Comparison of ENCODE assay signal across 1 cellular context in genomic region chr7:69775231-69775771, GRCh38.
TF ChIP-seq lines count a peak whose summit lies in the region.

No MANE protein-coding gene starts in this region.

TF ChIP-seq in HEK293, 187 proteins besides CTCF, POLR2A, EP300 and RAD21 (continued from another document):
- no peak for TF ChIP-seq ZNF555 (tag by site-specific recombination; conservative IDR thresholded peaks at IDR 0.05)
- no peak for TF ChIP-seq MZF1 (tag by site-specific recombination; IDR thresholded peaks at IDR 0.05; ENCODE audit: borderline replicate concordance)
- no peak for TF ChIP-seq HIC1 (tag by site-specific recombination; IDR thresholded peaks at IDR 0.05)
- no peak for TF ChIP-seq GFI1B (tag by site-specific recombination; IDR thresholded peaks at IDR 0.05)
- no peak for TF ChIP-seq ZNF610 (tag by site-specific recombination; IDR thresholded peaks at IDR 0.05; ENCODE audit: borderline replicate concordance)
- no peak for TF ChIP-seq ZNF138 (tag by site-specific recombination; IDR thresholded peaks at IDR 0.05; ENCODE audit: borderline replicate concordance)
- TF ChIP-seq ZBTB48 (tag by site-specific recombination; IDR thresholded peaks at IDR 0.05), result peak; percentile 58; the same call in 1 of the 2 replicates
- no peak for TF ChIP-seq BCL11A (tag by site-specific recombination; IDR thresholded peaks at IDR 0.05; ENCODE audit: low read depth)
- TF ChIP-seq ZNF223 (tag by site-specific recombination; IDR thresholded peaks at IDR 0.05), result no peak
- TF ChIP-seq ZNF341 (tag by site-specific recombination; IDR thresholded peaks at IDR 0.05; ENCODE audit: low read depth), result no peak
- TF ChIP-seq ZNF426 (tag by site-specific recombination; IDR thresholded peaks at IDR 0.05), result no peak
- TF ChIP-seq SCRT1 (tag by site-specific recombination; IDR thresholded peaks at IDR 0.05; ENCODE audit: borderline replicate concordance), result no peak
- TF ChIP-seq REPIN1 (tag by site-specific recombination; IDR thresholded peaks at IDR 0.05; ENCODE audit: low read depth), result no peak
- no peak for TF ChIP-seq ZNF513 (tag by site-specific recombination; IDR thresholded peaks at IDR 0.05)
- no peak for TF ChIP-seq ZNF488 (tag by site-specific recombination; IDR thresholded peaks at IDR 0.05)
- TF ChIP-seq ZNF596 (tag by site-specific recombination; IDR thresholded peaks at IDR 0.05), result no peak
- TF ChIP-seq ZNF626 (tag by site-specific recombination; IDR thresholded peaks at IDR 0.05), result no peak
- no peak for TF ChIP-seq ZNF174 (tag by site-specific recombination; IDR thresholded peaks at IDR 0.05)
- no peak for TF ChIP-seq ZNF792 (tag by site-specific recombination; IDR thresholded peaks at IDR 0.05)
- TF ChIP-seq TRIM28 (IDR thresholded peaks at IDR 0.05; ENCODE audit: borderline replicate concordance, low read length), result no peak
- peak; percentile 87 for TF ChIP-seq ZNF600 (tag by site-specific recombination; IDR thresholded peaks at IDR 0.05)
- TF ChIP-seq WT1 (tag by site-specific recombination; IDR thresholded peaks at IDR 0.05), result peak; percentile 27; the same call in 1 of the 2 replicates
- no peak for TF ChIP-seq ZNF248 (tag by site-specific recombination; IDR thresholded peaks at IDR 0.05)
- TF ChIP-seq ZSCAN30 (tag by site-specific recombination; IDR thresholded peaks at IDR 0.05), result no peak
- TF ChIP-seq ZNF366 (tag by site-specific recombination; conservative IDR thresholded peaks at IDR 0.05), result peak; percentile 71
- no peak for TF ChIP-seq MYNN (tag by site-specific recombination; IDR thresholded peaks at IDR 0.05; ENCODE audit: borderline replicate concordance)
- TF ChIP-seq ZBTB17 (tag by site-specific recombination; IDR thresholded peaks at IDR 0.05), result peak; percentile 82
- no peak for TF ChIP-seq ZNF670 (tag by site-specific recombination; IDR thresholded peaks at IDR 0.05; ENCODE audit: low read depth)
- peak; percentile 88 for TF ChIP-seq SP7 (tag by site-specific recombination; IDR thresholded peaks at IDR 0.05)
- no peak for TF ChIP-seq ZNF157 (tag by site-specific recombination; IDR thresholded peaks at IDR 0.05)
- no peak for TF ChIP-seq ZNF510 (tag by site-specific recombination; IDR thresholded peaks at IDR 0.05; ENCODE audit: insufficient replicate concordance)
- no peak for TF ChIP-seq ZNF416 (tag by site-specific recombination; IDR thresholded peaks at IDR 0.05)
- TF ChIP-seq ZNF10 (tag by site-specific recombination; IDR thresholded peaks at IDR 0.05), result 0 out of 2 replicates have a peak, but pooled peaks have one; percentile 37
- no peak for TF ChIP-seq GLIS2 (tag by site-specific recombination; IDR thresholded peaks at IDR 0.05)
- no peak for TF ChIP-seq ZFP37 (tag by site-specific recombination; IDR thresholded peaks at IDR 0.05)
- no peak for TF ChIP-seq ZSCAN5A (tag by site-specific recombination; IDR thresholded peaks at IDR 0.05)
- peak; percentile 46; the same call in 1 of the 2 replicates for TF ChIP-seq ZEB2 (tag by site-specific recombination; IDR thresholded peaks at IDR 0.05)
- peak; percentile 96 for TF ChIP-seq KLF1 (tag by site-specific recombination; IDR thresholded peaks at IDR 0.05)
- TF ChIP-seq ZNF473 (tag by site-specific recombination; IDR thresholded peaks at IDR 0.05), result no peak
- no peak for TF ChIP-seq ZNF530 (tag by site-specific recombination; IDR thresholded peaks at IDR 0.05; ENCODE audit: low read depth)
- no peak for TF ChIP-seq ZBTB49 (tag by site-specific recombination; IDR thresholded peaks at IDR 0.05; ENCODE audit: low read depth)
- no peak for TF ChIP-seq ZNF214 (tag by site-specific recombination; IDR thresholded peaks at IDR 0.05; ENCODE audit: borderline replicate concordance)
- no peak for TF ChIP-seq SP3 (tag by site-specific recombination; IDR thresholded peaks at IDR 0.05)
- no peak for TF ChIP-seq ZNF521 (tag by site-specific recombination; IDR thresholded peaks at IDR 0.05)
- TF ChIP-seq ZNF701 (tag by site-specific recombination; IDR thresholded peaks at IDR 0.05), result no peak
- no peak for TF ChIP-seq ZSCAN23 (tag by site-specific recombination; IDR thresholded peaks at IDR 0.05)
- TF ChIP-seq ZNF747 (tag by site-specific recombination; IDR thresholded peaks at IDR 0.05), result no peak
- TF ChIP-seq ZNF354C (tag by site-specific recombination; IDR thresholded peaks at IDR 0.05; ENCODE audit: borderline replicate concordance, low read depth), result no peak
